12 cellular contexts compared by ENCODE assay signal in the genomic region with DNA sequence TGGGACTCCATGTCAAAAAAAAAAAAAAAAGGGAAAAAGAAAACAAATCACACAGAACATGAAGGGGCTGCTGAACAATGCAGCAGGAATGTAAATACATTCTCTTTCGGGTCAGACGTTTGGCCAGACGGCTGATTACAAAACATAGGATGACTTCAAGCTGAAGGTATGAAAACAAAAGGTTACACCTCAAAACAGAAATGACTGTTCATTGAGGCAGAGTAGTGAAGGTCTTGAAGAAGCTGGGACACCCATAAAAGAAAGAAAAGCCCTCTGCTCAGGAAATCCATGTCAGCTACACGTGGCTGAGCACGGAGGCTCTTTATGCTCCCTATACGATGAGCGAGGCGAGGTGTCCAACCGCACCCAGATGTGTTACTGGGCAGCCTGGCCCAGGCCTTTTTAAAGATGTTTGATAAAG. TPM values are rescaled to one million over a fixed set of nuclear protein-coding genes. Genes with fewer than 3 reads are reported as not detected.
DNase-seq lines count a peak whose midpoint lies in the region; ATAC-seq, FAIRE-seq and TF ChIP-seq lines count a peak whose summit lies in the region.
"Had no signal": no experiment of that assay in that cellular context is flagged by ENCODE, and none has a peak within 500 bp of the region (broad histone marks: within the 10 kb centered on the region; RNA-seq: fewer than 3 reads in every experiment).

No MANE protein-coding gene starts in this region.

- H3K36me3 ChIP-seq in K562 (ENCODE audit: control insufficient read depth, insufficient read depth, low read length): no peaks in the 10 kb centered on the region

- no peak overlapping the region for H3K27ac Mint-ChIP-seq in activated T-helper 1 cell treated with anti-CD3 and anti-CD28 coated beads, Interleukin-12 subunit alpha, Interleukin-12 subunit beta, Interleukin-2, Interleukin-4 antibody, amounts not matched to agents 30 ng/mL and 10 ng/mL and 1 ng/mL, durations not matched to agents 14 hours and 24 hours and 36 hours
- H3K27ac Mint-ChIP-seq: T-helper 1 cell treated with Interleukin-12 subunit alpha and Interleukin-12 subunit beta and Interleukin-4 antibody, amounts not matched to agents 30 μg/mL and 1 μg/mL, for 36 hours had no signal

- no peak for FAIRE-seq in K562 (lab: Jason Lieb, UNC)
- FAIRE-seq: H1 had no signal

- no peaks in the 10 kb centered on the region for H3K9me3 Mint-ChIP-seq in activated T-helper 1 cell treated with anti-CD3 and anti-CD28 coated beads, Interleukin-12 subunit alpha, Interleukin-12 subunit beta, Interleukin-2, Interleukin-4 antibody, amounts not matched to agents 30 ng/mL and 10 ng/mL and 1 ng/mL, durations not matched to agents 14 hours and 24 hours and 36 hours
- H3K9me3 Mint-ChIP-seq: T-helper 1 cell treated with Interleukin-12 subunit alpha and Interleukin-12 subunit beta and Interleukin-4 antibody, amounts not matched to agents 30 μg/mL and 1 μg/mL, for 36 hours had no signal

- BruUV-seq in K562 (replicated peaks; lab: Mats Ljungman, UMichigan): no TSS peak

- H2AFZ ChIP-seq in K562 (ENCODE audit: low read depth, low read length): no peak overlapping the region
- H2AFZ ChIP-seq: parathyroid adenoma had no signal

- WGBS in K562 (ENCODE audit: insufficient coverage, low coverage, missing lambda C conversion rate): 2% methylated on average over 9 of the region's 9 CpGs

- no peak overlapping the region for H3K9ac ChIP-seq in K562 (ENCODE audit: insufficient read depth in 1 of 2, low read depth in 2 of 2, low read length in 2 of 2)
- H3K9ac ChIP-seq: parathyroid adenoma had no signal

- no peaks in the 10 kb centered on the region for H4K20me1 ChIP-seq in K562 (replicated peaks; ENCODE audit: control insufficient read depth, insufficient read depth, low read length)

- peak; percentile 42; the same call in 1 of the 3 replicates for ATAC-seq in K562
- no peak for ATAC-seq in GM19035 (IDR thresholded peaks at IDR 0.05; ENCODE audit: unreplicated experiment)
- no peak for ATAC-seq in GM21529 (IDR thresholded peaks at IDR 0.05; ENCODE audit: unreplicated experiment)

- in situ Hi-C loops in K562 (cut with MboI): no loop called here

- TF ChIP-seq CTCF in AG04450 (IDR thresholded peaks at IDR 0.05; ENCODE audit: low read depth, low read length) (no peak), K562 (IDR thresholded peaks at IDR 0.05 in 2 of 3, conservative IDR thresholded peaks at IDR 0.05 in 1 of 3; ENCODE audit: insufficient read depth in 2 of 3, low read depth in 1 of 3, low read length in 3 of 3) (no peak)

- no peak overlapping the region for H3K4me3 Mint-ChIP-seq in activated T-helper 1 cell treated with anti-CD3 and anti-CD28 coated beads, Interleukin-12 subunit alpha, Interleukin-12 subunit beta, Interleukin-2, Interleukin-4 antibody, amounts not matched to agents 30 ng/mL and 10 ng/mL and 1 ng/mL, durations not matched to agents 14 hours and 24 hours and 36 hours
- H3K4me3 Mint-ChIP-seq: T-helper 1 cell treated with Interleukin-12 subunit alpha and Interleukin-12 subunit beta and Interleukin-4 antibody, amounts not matched to agents 30 μg/mL and 1 μg/mL, for 36 hours had no signal

- H3K27me3 Mint-ChIP-seq in activated T-helper 1 cell treated with anti-CD3 and anti-CD28 coated beads, Interleukin-12 subunit alpha, Interleukin-12 subunit beta, Interleukin-2, Interleukin-4 antibody, amounts not matched to agents 30 ng/mL and 10 ng/mL and 1 ng/mL, durations not matched to agents 14 hours and 24 hours and 36 hours (ENCODE audit: insufficient read depth): peaks cover 7% of the 10 kb centered on the region

- H3K4me2 ChIP-seq in K562 (ENCODE audit: insufficient read depth, low read length): no peak overlapping the region

- TF ChIP-seq POLR2A in K562 (conservative IDR thresholded peaks at IDR 0.05): no peak

- intact Hi-C loops in K562 (cut with micrococcal nuclease): no loop called here
- intact Hi-C loops in activated T-helper 1 cell treated with anti-CD3 and anti-CD28 coated beads, Interleukin-12 subunit alpha, Interleukin-12 subunit beta, Interleukin-2, Interleukin-4 antibody, amounts not matched to agents 30 ng/mL and 10 ng/mL and 1 ng/mL, durations not matched to agents 14 hours and 24 hours and 36 hours (cut with micrococcal nuclease): no loop called here

- POLR2A ChIA-PET in AG04450 (lab: Yijun Ruan, JAX) (interaction anchor here (0.7 to 1.6 kb wide), 8 partner anchors 13 to 778 kb away, joined by 3 to 14 read pairs (median 4); a partner anchor contains a TSS), K562 (lab: Yijun Ruan, JAX) (interaction anchor here (0.6 to 0.7 kb wide), 2 partner anchors 16 to 46 kb away, joined by 3 read pairs; no protein-coding TSS in a partner anchor)

- no peak overlapping the region for H3K4me3 ChIP-seq in AG04450 (ENCODE audit: low read depth, low read length)
- H3K4me3 ChIP-seq in K562: no peak overlapping the region

- H3K36me3 Mint-ChIP-seq in activated T-helper 1 cell treated with anti-CD3 and anti-CD28 coated beads, Interleukin-12 subunit alpha, Interleukin-12 subunit beta, Interleukin-2, Interleukin-4 antibody, amounts not matched to agents 30 ng/mL and 10 ng/mL and 1 ng/mL, durations not matched to agents 14 hours and 24 hours and 36 hours (ENCODE audit: low read depth): no peaks in the 10 kb centered on the region

- no peaks in the 10 kb centered on the region for H3K79me2 ChIP-seq in K562 (ENCODE audit: control insufficient read depth, insufficient read depth, low read length)

- peak; percentile 81 for DNase-seq in AG04450 (ENCODE audit: low read depth, low spot score)
- peak; percentile 81 for DNase-seq in HT1080 (ENCODE audit: low read depth)
- DNase-seq in K562 (ENCODE audit: extremely low read depth in 1 of 4, low spot score in 3 of 4): no peak
- peak; percentile 82 for DNase-seq in kidney glomerular epithelial cell (lab: John Stamatoyannopoulos, UW)
- DNase-seq in activated T-helper 1 cell treated with anti-CD3 and anti-CD28 coated beads, Interleukin-12 subunit alpha, Interleukin-12 subunit beta, Interleukin-2, Interleukin-4 antibody, amounts not matched to agents 30 ng/mL and 10 ng/mL and 1 ng/mL, durations not matched to agents 14 hours and 24 hours and 36 hours (ENCODE audit: low spot score): no peak
- no peak for DNase-seq in OCI-M1 (lab: John Stamatoyannopoulos, UW)
- DNase-seq: activated CD8-positive, alpha-beta memory T cell treated with anti-CD3 and anti-CD28 coated beads, Interleukin-2, amount 50 U/mL, for 4 hours had no signal

- H3K27me3 ChIP-seq in AG04450 (ENCODE audit: control insufficient read depth, insufficient read depth, low read length) (no peaks in the 10 kb centered on the region), K562 (ENCODE audit: control insufficient read depth in 2 of 2, insufficient read depth in 2 of 2, low read length in 2 of 2) (peaks cover 27 to 41% of the 10 kb centered on the region in 2 experiments; a peak in 4 of 5 replicates)

- H3K27ac ChIP-seq in AG04450 (ENCODE audit: low read depth, low read length): no peak overlapping the region
- H3K27ac ChIP-seq in K562 (ENCODE audit: extremely low read depth, low read depth, low read length): no peak overlapping the region
- H3K27ac ChIP-seq: parathyroid adenoma had no signal

- no peaks in the 10 kb centered on the region for H3K4me1 ChIP-seq in K562 (replicated peaks in 1 of 2; ENCODE audit: control insufficient read depth in 2 of 2, insufficient read depth in 2 of 2, low read length in 2 of 2)
- H3K4me1 ChIP-seq: parathyroid adenoma had no signal

- no peaks in the 10 kb centered on the region for H3K4me1 Mint-ChIP-seq in activated T-helper 1 cell treated with anti-CD3 and anti-CD28 coated beads, Interleukin-12 subunit alpha, Interleukin-12 subunit beta, Interleukin-2, Interleukin-4 antibody, amounts not matched to agents 30 ng/mL and 10 ng/mL and 1 ng/mL, durations not matched to agents 14 hours and 24 hours and 36 hours (ENCODE audit: low read depth)

- H3K9me3 ChIP-seq in AG04450 (ENCODE audit: control insufficient read depth, insufficient read depth, low read length) (no peaks in the 10 kb centered on the region), K562 (replicated peaks; ENCODE audit: control insufficient read depth, insufficient read depth, low read depth, low read length) (no peaks in the 10 kb centered on the region)

- CTCF ChIA-PET in AG04450 (lab: Charles Lee): interaction anchor here (0.6 to 1.7 kb wide), 5 partner anchors 9 to 351 kb away, joined by 3 to 6 read pairs (median 4); no protein-coding TSS in a partner anchor
- CTCF ChIA-PET in K562 (lab: Yijun Ruan, JAX; ENCODE audit: low intra/inter-chr PET ratio): no interaction called here

- no peak for TF ChIP-seq EP300 in K562 (IDR thresholded peaks at IDR 0.05; ENCODE audit: low read length)

- no peaks in the 10 kb centered on the region for H3K9me1 ChIP-seq in K562 (ENCODE audit: control insufficient read depth, insufficient read depth, low read length)

- TF ChIP-seq RAD21 in K562 (CRISPR knock-in tag; conservative IDR thresholded peaks at IDR 0.05 in 1 of 2, IDR thresholded peaks at IDR 0.05 in 1 of 2): no peak

RNA-seq across cellular contexts. Expression of a gene that starts 37.7 kb away (rescaled TPM):
- polyA plus RNA-seq in AG04450 (2011; rRNA removed) (4.7 and 5.1 TPM in 2 replicates), K562 (2011; rRNA removed) (0.46 and 1.2 TPM in 2 replicates), K562 (2014; fragmentation: Illumina TruSeq; extraction: Trizol) (0.21 and 0.27 TPM in 2 replicates), K562 (2014; fragmentation: Nextera tagmentation; extraction: Ambion mirVana) (under 1 TPM; 0.08 to 0.10 TPM), K562 (2014; rRNA removed) (0.03 and 0.44 TPM in 2 replicates)
- 11.4 and 14.3 TPM in 2 replicates for polyA minus RNA-seq in AG04450 (2011; rRNA and poly(A)+ RNA removed)
- total RNA-seq in HT1080 (2014; rRNA removed; shearing (Covaris generic)): 1.8 and 2.8 TPM in 2 replicates
- polyA plus RNA-seq in HT1080 (2015; cell fraction: cytosol; rRNA removed): 0.67 and 1.2 TPM in 2 replicates
- 1.8 and 3.1 TPM in 2 replicates for polyA plus RNA-seq in HT1080 (2015; cell fraction: nucleus; rRNA removed)
- total RNA-seq in K562 (2011; cell fraction: chromatin; rRNA removed; ENCODE audit: low replicate concordance): 0.88 and 1.0 TPM in 2 replicates
- 0.26 and 0.33 TPM in 2 replicates for total RNA-seq in K562 (2011; cell fraction: nucleolus; rRNA removed)
- total RNA-seq in K562 (2011; cell fraction: nucleoplasm; rRNA removed): 0.22 and 0.76 TPM in 2 replicates
- total RNA-seq in K562 (2014; rRNA removed) (0.05 and 0.78 TPM in 2 replicates), K562 (2014; rRNA removed; fragmentation: Illumina TruSeq; extraction: Trizol) (0.35 and 0.51 TPM in 2 replicates), K562 (2015; rRNA removed; fragmentation: Illumina TruSeq; extraction: Trizol) (0.19 and 0.36 TPM in 2 replicates), K562 (2021) (0.22 and 0.83 TPM in 2 replicates)
- polyA plus RNA-seq in K562 (2011; cell fraction: cytosol; rRNA removed): 0.16 and 0.34 TPM in 2 replicates
- polyA plus RNA-seq in K562 (2011; cell fraction: nucleus; rRNA removed): 0.20 and 1.1 TPM in 2 replicates
- polyA plus RNA-seq in K562 (2012): 0.14 and 0.22 TPM in 2 replicates
- 1.1 and 4.9 TPM in 2 replicates for polyA minus RNA-seq in K562 (2011; rRNA and poly(A)+ RNA removed)
- 1.9 TPM in 1 of 2 replicates, not detected in the other for polyA minus RNA-seq in K562 (2011; cell fraction: cytosol; rRNA and poly(A)+ RNA removed)
- 0.13 and 2.7 TPM in 2 replicates for polyA minus RNA-seq in K562 (2011; cell fraction: nucleus; rRNA and poly(A)+ RNA removed)
- total RNA-seq in activated T-helper 1 cell treated with anti-CD3 and anti-CD28 coated beads, Interleukin-12 subunit alpha, Interleukin-12 subunit beta, Interleukin-2, Interleukin-4 antibody, amounts not matched to agents 30 ng/mL and 10 ng/mL and 1 ng/mL, durations not matched to agents 14 hours and 24 hours and 36 hours: 0.03 and 0.51 TPM in 2 replicates

Comparison
In these comparisons a context has a peak if more than half of its experiments do, and no peak if none do; other contexts are left out.
1. DNase-seq: peak in AG04450 (single experiment), HT1080 (single experiment) and kidney glomerular epithelial cell (single experiment); none in K562 (0 of 4), activated T-helper 1 cell treated with anti-CD3 and anti-CD28 coated beads, Interleukin-12 subunit alpha, Interleukin-12 subunit beta, Interleukin-2, Interleukin-4 antibody, amounts not matched to agents 30 ng/mL and 10 ng/mL and 1 ng/mL, durations not matched to agents 14 hours and 24 hours and 36 hours (single experiment) and OCI-M1 (single experiment).